Comparison of ENCODE assay signal across 30 cellular contexts in genomic region chr4:88350786-88351185, GRCh38.
"Had no signal": no experiment of that assay in that cellular context is flagged by ENCODE, and none has a peak within 500 bp of the region (broad histone marks: within the 10 kb centered on the region; RNA-seq: fewer than 3 reads in every experiment).

No MANE protein-coding gene starts in this region.

- H3K27ac ChIP-seq: left lung, pancreas, prostate gland, spleen, suprapubic skin, thoracic aorta, tibial artery had no signal

- H3K36me3 ChIP-seq: left lung, lower lobe of right lung, pancreas, prostate gland, spleen, suprapubic skin, thoracic aorta, tibial artery, upper lobe of right lung had no signal

- ATAC-seq: left colon; left lung; lower lobe of right lung; mucosa of descending colon; naive thymus-derived CD8-positive, alpha-beta T cell; pancreas; right cardiac atrium; sciatic nerve; stimulated activated effector memory CD8-positive, alpha-beta T cell treated with anti-CD3 and anti-CD28 coated beads, Interleukin-12 subunit alpha, Interleukin-12 subunit beta, amount 100 ng/mL, for 72 hours; upper lobe of right lung had no signal

- H3K4me1 ChIP-seq: left lung, pancreas, prostate gland, spleen, suprapubic skin, tibial artery had no signal

- H3K4me3 Mint-ChIP-seq: immature natural killer cell; naive thymus-derived CD8-positive, alpha-beta T cell; nephron; neural crest cell; stimulated activated effector memory CD8-positive, alpha-beta T cell treated with anti-CD3 and anti-CD28 coated beads, Interleukin-12 subunit alpha, Interleukin-12 subunit beta, amount 100 ng/mL, for 72 hours; stimulated activated naive CD8-positive, alpha-beta T cell treated with anti-CD3 and anti-CD28 coated beads, Interleukin-15, Interleukin-2, amounts not matched to agents 100 ng/mL and 50 ng/mL, for 24 hours had no signal

- H3K27me3 ChIP-seq: left lung, pancreas, spleen, suprapubic skin, tibial artery, upper lobe of right lung had no signal

- H3K36me3 Mint-ChIP-seq: immature natural killer cell; stimulated activated effector memory CD8-positive, alpha-beta T cell treated with anti-CD3 and anti-CD28 coated beads, Interleukin-12 subunit alpha, Interleukin-12 subunit beta, amount 100 ng/mL, for 72 hours had no signal

- H3K4me3 ChIP-seq: left lung, lower lobe of right lung, mucosa of descending colon, pancreas, prostate gland, spleen, suprapubic skin, thoracic aorta, tibial artery, upper lobe of right lung had no signal

- H3K9me3 Mint-ChIP-seq: stimulated activated effector memory CD8-positive, alpha-beta T cell treated with anti-CD3 and anti-CD28 coated beads, Interleukin-12 subunit alpha, Interleukin-12 subunit beta, amount 100 ng/mL, for 72 hours had no signal

- H3K9me3 ChIP-seq: lower lobe of right lung, pancreas, prostate gland, thoracic aorta, upper lobe of right lung had no signal

- H3K27ac Mint-ChIP-seq: immature natural killer cell; naive thymus-derived CD8-positive, alpha-beta T cell; stimulated activated effector memory CD8-positive, alpha-beta T cell treated with anti-CD3 and anti-CD28 coated beads, Interleukin-12 subunit alpha, Interleukin-12 subunit beta, amount 100 ng/mL, for 72 hours; stimulated activated naive CD8-positive, alpha-beta T cell treated with anti-CD3 and anti-CD28 coated beads, Interleukin-15, Interleukin-2, amounts not matched to agents 100 ng/mL and 50 ng/mL, for 24 hours had no signal

- H3K27me3 Mint-ChIP-seq: naive thymus-derived CD8-positive, alpha-beta T cell; stimulated activated naive CD8-positive, alpha-beta T cell treated with anti-CD3 and anti-CD28 coated beads, Interleukin-15, Interleukin-2, amounts not matched to agents 100 ng/mL and 50 ng/mL, for 24 hours had no signal

- DNase-seq: hypothalamus; immature natural killer cell; kidney; left colon; left lung; lower lobe of right lung; mammary epithelial cell; midbrain; mucosa of descending colon; naive thymus-derived CD8-positive, alpha-beta T cell; nucleus accumbens; pancreas; posterior cingulate gyrus; retina; right cardiac atrium; small intestine; spleen; stimulated activated CD4-positive, alpha-beta T cell treated with anti-CD3 and anti-CD28 coated beads, Interleukin-4, amount 100 ng/mL, for 24 hours; stimulated activated naive CD4-positive, alpha-beta T cell; tibial artery; trophoblast cell; upper lobe of right lung had no signal

- H3K4me1 Mint-ChIP-seq: immature natural killer cell; naive thymus-derived CD8-positive, alpha-beta T cell; nephron; neural crest cell; stimulated activated effector memory CD8-positive, alpha-beta T cell treated with anti-CD3 and anti-CD28 coated beads, Interleukin-12 subunit alpha, Interleukin-12 subunit beta, amount 100 ng/mL, for 72 hours had no signal
